Comparison of ENCODE assay signal across 14 cellular contexts in the genomic region with DNA sequence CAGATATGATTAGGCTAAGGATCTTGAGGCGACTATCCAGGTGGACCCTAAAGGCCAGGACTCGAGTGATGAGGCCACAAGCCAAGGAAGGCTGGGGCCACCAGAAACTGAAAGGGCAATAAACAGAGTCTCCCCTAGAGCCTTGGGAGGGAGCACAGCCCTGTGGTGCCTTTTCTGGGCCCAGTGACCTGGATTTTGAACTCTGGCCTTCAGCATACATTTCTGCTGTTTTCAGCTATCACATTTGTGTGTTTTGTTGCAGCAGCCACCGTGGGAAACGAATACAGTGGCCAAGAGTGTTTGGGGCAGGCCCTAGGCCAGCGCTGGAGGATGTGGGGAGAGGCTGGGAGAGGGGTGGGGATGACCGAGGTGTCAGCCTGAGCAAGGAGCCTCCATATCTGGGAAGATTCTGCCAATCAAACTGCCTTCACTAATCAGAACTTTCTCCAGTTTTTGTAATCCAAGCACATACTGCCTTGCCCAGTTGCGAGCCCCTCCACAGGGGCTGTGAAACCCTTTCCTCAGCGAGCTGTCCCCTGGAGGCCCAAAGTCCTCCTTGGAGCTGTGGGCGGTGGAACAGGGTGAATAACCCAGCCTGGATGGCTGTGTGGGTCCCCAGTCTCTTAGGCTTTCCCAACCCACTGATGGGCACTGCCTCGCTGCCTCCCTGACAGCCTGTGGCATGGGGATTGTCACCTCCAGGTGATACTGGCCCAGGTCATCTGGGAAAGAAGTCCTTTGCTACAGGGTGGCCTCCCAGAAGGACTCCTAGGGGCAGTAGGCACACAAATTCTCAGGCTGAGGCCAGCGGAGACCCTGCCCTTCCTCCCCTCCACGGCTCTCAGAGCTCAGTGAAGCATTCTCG. TPM values are rescaled to one million over a fixed set of nuclear protein-coding genes. Genes with fewer than 3 reads are reported as not detected.
DNase-seq lines count a peak whose midpoint lies in the region; ATAC-seq and TF ChIP-seq lines count a peak whose summit lies in the region.
"Had no signal": no experiment of that assay in that cellular context is flagged by ENCODE, and none has a peak within 500 bp of the region (broad histone marks: within the 10 kb centered on the region; RNA-seq: fewer than 3 reads in every experiment).

No MANE protein-coding gene starts in this region.

- CTCF ChIA-PET in AG04450 (lab: Charles Lee), result no interaction called here

- POLR2A ChIA-PET in AG04450 (lab: Yijun Ruan, JAX), result no interaction called here

- H3K4me1 ChIP-seq in skeletal muscle satellite cell (ENCODE audit: control insufficient read depth, insufficient read depth, low read length), result peaks cover 37% of the 10 kb centered on the region

- H3K9me3 ChIP-seq in AG04450 (ENCODE audit: control insufficient read depth, insufficient read depth, low read length) (no peaks in the 10 kb centered on the region; the same call in 1 of the 2 replicates), WERI-Rb-1 (ENCODE audit: severe bottlenecking) (no peaks in the 10 kb centered on the region), skeletal muscle satellite cell (replicated peaks; ENCODE audit: low read length) (no peaks in the 10 kb centered on the region), T-helper 17 cell (ENCODE audit: control insufficient read depth, low read length, poor library complexity, severe bottlenecking) (no peaks in the 10 kb centered on the region)

- ATAC-seq in T-helper 17 cell (no peak), GM21619 (IDR thresholded peaks at IDR 0.05; ENCODE audit: unreplicated experiment) (no peak), GM19455 (IDR thresholded peaks at IDR 0.05; ENCODE audit: unreplicated experiment) (no peak)

- H3K4me1 Mint-ChIP-seq in T-helper 17 cell, result peaks cover 8% of the 10 kb centered on the region

- no peak for TF ChIP-seq CTCF in AG04450 (IDR thresholded peaks at IDR 0.05; ENCODE audit: low read depth, low read length)
- TF ChIP-seq CTCF in WERI-Rb-1 (IDR thresholded peaks at IDR 0.05; ENCODE audit: low read depth, low read length), result no peak

- H3K9ac ChIP-seq in skeletal muscle satellite cell (ENCODE audit: low read depth, low read length), result peak overlapping the region; percentile 60

- no peak overlapping the region for H3K27ac Mint-ChIP-seq in T-helper 17 cell

- peak overlapping the region; percentile 55 for H3K4me2 ChIP-seq in skeletal muscle satellite cell (ENCODE audit: low read length)

- peaks cover 29% of the 10 kb centered on the region for H3K27me3 Mint-ChIP-seq in T-helper 17 cell

- no peak overlapping the region for H3K4me3 ChIP-seq in AG04450 (ENCODE audit: low read depth, low read length)
- no peak overlapping the region for H3K4me3 ChIP-seq in WERI-Rb-1 (ENCODE audit: low read depth, low read length)
- no peak overlapping the region for H3K4me3 ChIP-seq in skeletal muscle satellite cell (ENCODE audit: low read length)

- H3K36me3 ChIP-seq in WERI-Rb-1 (peaks cover 2% of the 10 kb centered on the region; the same call in 1 of the 2 replicates), skeletal muscle satellite cell (ENCODE audit: insufficient read depth, low read length) (no peaks in the 10 kb centered on the region)

- H3K27me3 ChIP-seq in AG04450 (ENCODE audit: control insufficient read depth, insufficient read depth, low read length), result no peaks in the 10 kb centered on the region
- no peaks in the 10 kb centered on the region for H3K27me3 ChIP-seq in WERI-Rb-1 (ENCODE audit: insufficient read depth, low read depth, severe bottlenecking)
- no peaks in the 10 kb centered on the region for H3K27me3 ChIP-seq in layer of hippocampus (ENCODE audit: control insufficient read depth, insufficient read depth, low read length)
- H3K27me3 ChIP-seq in skeletal muscle satellite cell (ENCODE audit: control insufficient read depth, insufficient read depth, low read length), result no peaks in the 10 kb centered on the region

- H3K27ac ChIP-seq in AG04450 (ENCODE audit: low read depth, low read length), result peak overlapping the region; percentile 39
- H3K27ac ChIP-seq in WERI-Rb-1, result peak overlapping the region; percentile 79
- peak overlapping the region; percentile 55 for H3K27ac ChIP-seq in layer of hippocampus (ENCODE audit: low read depth, low read length)

- no peak overlapping the region for H3K4me3 Mint-ChIP-seq in T-helper 17 cell
- H3K4me3 Mint-ChIP-seq: IgD-negative memory B cell had no signal

- H3K36me3 Mint-ChIP-seq in T-helper 17 cell (ENCODE audit: low read depth), result peaks cover 6% of the 10 kb centered on the region
- H3K36me3 Mint-ChIP-seq: IgD-negative memory B cell had no signal

- DNase-seq in AG04450 (ENCODE audit: low read depth, low spot score) (no peak), WERI-Rb-1 (no peak), T-helper 17 cell (no peak)
- DNase-seq in activated naive CD4-positive, alpha-beta T cell (lab: John Stamatoyannopoulos, UW), result no peak
- DNase-seq: activated T-cell treated with anti-CD3 and anti-CD28 coated beads for 4 hours, erythroblast, NCI-H1436, NCI-H748 treated with DMSO at 0.1 percent for 48 hours, SIG-M5 had no signal

RNA-seq across cellular contexts. Expression of gene B9D1, which starts 16.8 kb away (rescaled TPM):
- 35.2 and 45.8 TPM in 2 replicates for polyA plus RNA-seq in AG04450 (2011; rRNA removed)
- polyA minus RNA-seq in AG04450 (2011; rRNA and poly(A)+ RNA removed), result 29.7 and 36.6 TPM in 2 replicates
- 26.6 TPM in 2 replicates for total RNA-seq in skeletal muscle satellite cell (2012; rRNA removed)
- 1 to 10 TPM in 1 of 2 donors, under 1 TPM in 1; 0.37 to 1.2 TPM for total RNA-seq in T-helper 17 cell

RNA-seq across cellular contexts. Expression of gene MAPK7, which starts 32.6 kb away (rescaled TPM):
- 6.2 and 11.0 TPM in 2 replicates for polyA plus RNA-seq in AG04450 (2011; rRNA removed)
- polyA minus RNA-seq in AG04450 (2011; rRNA and poly(A)+ RNA removed), result 35.7 and 53.6 TPM in 2 replicates
- total RNA-seq in skeletal muscle satellite cell (2012; rRNA removed), result 16.2 and 18.8 TPM in 2 replicates
- total RNA-seq in T-helper 17 cell, result 10 to 100 TPM; 16.7 to 20.3 TPM

RNA-seq across cellular contexts. Expression of gene MFAP4, which starts 41.3 kb away (rescaled TPM):
- polyA plus RNA-seq in AG04450 (2011; rRNA removed), result 122 and 230 TPM in 2 replicates
- 57.3 and 80.3 TPM in 2 replicates for polyA minus RNA-seq in AG04450 (2011; rRNA and poly(A)+ RNA removed)
- 1.5 and 4.2 TPM in 2 replicates for total RNA-seq in skeletal muscle satellite cell (2012; rRNA removed)
- total RNA-seq in T-helper 17 cell, result not detected
- polyA plus RNA-seq: IgD-negative memory B cell had no signal
